8 cellular contexts compared by ENCODE assay signal in genomic region chr20:19992996-19993908, GRCh38. TPM values are rescaled to one million over a fixed set of nuclear protein-coding genes. Genes with fewer than 3 reads are reported as not detected.
DNase-seq lines count a peak whose midpoint lies in the region; ATAC-seq, FAIRE-seq and TF ChIP-seq lines count a peak whose summit lies in the region.

No MANE protein-coding gene starts in this region.

- H3K4me3 ChIP-seq in brain microvascular endothelial cell (ENCODE audit: low read depth, low read length) (peak overlapping the region; percentile 24), kidney (ENCODE audit: low read length in 2 of 2) (no peak overlapping the region), suprapubic skin (no peak overlapping the region)
- H3K4me3 ChIP-seq in effector memory CD4-positive, alpha-beta T cell (ENCODE audit: insufficient read depth, low read depth, low read length, poor library complexity, severe bottlenecking), result no peak overlapping the region

- intact Hi-C loops in kidney (cut with DNase I), result loop anchor here (10.0 kb wide), 2 partner anchors 208 to 298 kb away; no protein-coding TSS in a partner anchor
- intact Hi-C loops in activated CD4-positive, alpha-beta T cell treated with anti-CD3 and anti-CD28 coated beads, Interleukin-2, amount 10 ng/mL, durations not matched to agents 24 days and 14 days (cut with micrococcal nuclease), result no loop called here
- intact Hi-C loops in activated CD4-positive, alpha-beta T cell treated with anti-CD3 and anti-CD28 coated beads for 36 hours (cut with DNase I, micrococcal nuclease), result no loop called here

- TF ChIP-seq POLR2A in suprapubic skin (IDR thresholded peaks at IDR 0.05), result no peak

- H3K27ac Mint-ChIP-seq in activated CD4-positive, alpha-beta T cell treated with anti-CD3 and anti-CD28 coated beads, Interleukin-2, amount 10 ng/mL, durations not matched to agents 24 days and 14 days, result no peak overlapping the region
- H3K27ac Mint-ChIP-seq in activated CD4-positive, alpha-beta T cell treated with anti-CD3 and anti-CD28 coated beads for 36 hours, result no peak overlapping the region

- H3K36me3 ChIP-seq in brain microvascular endothelial cell (replicated peaks) (peaks cover 21% of the 10 kb centered on the region), kidney (ENCODE audit: control insufficient read depth in 1 of 2, insufficient read depth in 2 of 2, low read length in 2 of 2) (peaks cover 14 to 23% of the 10 kb centered on the region in 2 donors), suprapubic skin (peaks cover 25% of the 10 kb centered on the region)
- no peaks in the 10 kb centered on the region for H3K36me3 ChIP-seq in effector memory CD4-positive, alpha-beta T cell (ENCODE audit: control insufficient read depth, insufficient read depth, low read length)

- FAIRE-seq in kidney (lab: Jason Lieb, UNC), result no peak

- no peaks in the 10 kb centered on the region for H3K9me3 ChIP-seq in kidney (ENCODE audit: control insufficient read depth in 1 of 2, low read length in 2 of 2)
- H3K9me3 ChIP-seq in suprapubic skin, result no peaks in the 10 kb centered on the region
- H3K9me3 ChIP-seq in effector memory CD4-positive, alpha-beta T cell (ENCODE audit: control insufficient read depth, low read length), result no peaks in the 10 kb centered on the region

- peaks cover 4% of the 10 kb centered on the region for H3K27me3 Mint-ChIP-seq in activated CD4-positive, alpha-beta T cell treated with anti-CD3 and anti-CD28 coated beads, Interleukin-2, amount 10 ng/mL, durations not matched to agents 24 days and 14 days
- peaks cover 4% of the 10 kb centered on the region for H3K27me3 Mint-ChIP-seq in activated CD4-positive, alpha-beta T cell treated with anti-CD3 and anti-CD28 coated beads for 36 hours

- CTCF ChIA-PET in activated CD4-positive, alpha-beta T cell treated with anti-CD3 and anti-CD28 coated beads for 36 hours (lab: Charles Lee), result interaction anchor here (0.6 to 2.0 kb wide), 10 partner anchors 10 to 298 kb away, joined by 3 to 6 read pairs (median 4); no protein-coding TSS in a partner anchor

- no peak for TF ChIP-seq CTCF in brain microvascular endothelial cell (IDR thresholded peaks at IDR 0.05; ENCODE audit: low read depth, low read length, missing control alignments)
- TF ChIP-seq CTCF in kidney (IDR thresholded peaks at IDR 0.05; ENCODE audit: borderline replicate concordance, extremely low read depth, insufficient read depth), result no peak
- no peak for TF ChIP-seq CTCF in suprapubic skin (IDR thresholded peaks at IDR 0.05)

- TF ChIP-seq EP300 in suprapubic skin (IDR thresholded peaks at IDR 0.05), result no peak

- POLR2A ChIA-PET in activated CD4-positive, alpha-beta T cell treated with anti-CD3 and anti-CD28 coated beads for 36 hours (lab: Charles Lee), result no interaction called here

- H3K9ac ChIP-seq in kidney (ENCODE audit: low read length in 2 of 2), result peak overlapping the region in 1 of 2 donors; percentile 11

- H3K4me1 ChIP-seq in kidney (ENCODE audit: control insufficient read depth in 1 of 2, insufficient read depth in 1 of 2, low read depth in 1 of 2, low read length in 2 of 2) (peaks cover 23 to 45% of the 10 kb centered on the region in 2 donors), suprapubic skin (peaks cover 70% of the 10 kb centered on the region)
- no peaks in the 10 kb centered on the region for H3K4me1 ChIP-seq in effector memory CD4-positive, alpha-beta T cell (ENCODE audit: control insufficient read depth, insufficient read depth, low read length, poor library complexity, severe bottlenecking)

- no peaks in the 10 kb centered on the region for H3K4me1 Mint-ChIP-seq in activated CD4-positive, alpha-beta T cell treated with anti-CD3 and anti-CD28 coated beads, Interleukin-2, amount 10 ng/mL, durations not matched to agents 24 days and 14 days
- no peaks in the 10 kb centered on the region for H3K4me1 Mint-ChIP-seq in activated CD4-positive, alpha-beta T cell treated with anti-CD3 and anti-CD28 coated beads for 36 hours

- no peaks in the 10 kb centered on the region for H3K27me3 ChIP-seq in brain microvascular endothelial cell (replicated peaks)
- no peaks in the 10 kb centered on the region for H3K27me3 ChIP-seq in suprapubic skin
- no peaks in the 10 kb centered on the region for H3K27me3 ChIP-seq in effector memory CD4-positive, alpha-beta T cell (replicated peaks; ENCODE audit: control insufficient read depth, insufficient read depth, low read length, poor library complexity, severe bottlenecking)

- DNase-seq in HK-2 (ENCODE audit: unreplicated experiment) (peak; percentile 89), brain microvascular endothelial cell (peak; percentile 88), kidney (no peak), suprapubic skin (ENCODE audit: low spot score in 2 of 2) (no peak), COLO668 (lab: John Stamatoyannopoulos, UW; ENCODE audit: unreplicated experiment) (no peak)
- no peak for DNase-seq in effector memory CD4-positive, alpha-beta T cell
- no peak for DNase-seq in activated CD4-positive, alpha-beta T cell treated with anti-CD3 and anti-CD28 coated beads, Interleukin-2, amount 10 ng/mL, durations not matched to agents 24 days and 14 days
- no peak for DNase-seq in activated CD4-positive, alpha-beta T cell treated with anti-CD3 and anti-CD28 coated beads for 36 hours

- H3K27ac ChIP-seq in brain microvascular endothelial cell, result peak overlapping the region; percentile 95
- H3K27ac ChIP-seq in kidney (ENCODE audit: low read depth in 2 of 2, low read length in 2 of 2), result peak overlapping the region; percentile 34 to 59
- H3K27ac ChIP-seq in suprapubic skin, result peak overlapping the region; percentile 83
- no peak overlapping the region for H3K27ac ChIP-seq in effector memory CD4-positive, alpha-beta T cell (ENCODE audit: insufficient read depth, low read length, poor library complexity, severe bottlenecking)

- no peak overlapping the region for H3K4me3 Mint-ChIP-seq in activated CD4-positive, alpha-beta T cell treated with anti-CD3 and anti-CD28 coated beads, Interleukin-2, amount 10 ng/mL, durations not matched to agents 24 days and 14 days
- no peak overlapping the region for H3K4me3 Mint-ChIP-seq in activated CD4-positive, alpha-beta T cell treated with anti-CD3 and anti-CD28 coated beads for 36 hours

- H3K9me3 Mint-ChIP-seq in activated CD4-positive, alpha-beta T cell treated with anti-CD3 and anti-CD28 coated beads, Interleukin-2, amount 10 ng/mL, durations not matched to agents 24 days and 14 days, result no peaks in the 10 kb centered on the region
- no peaks in the 10 kb centered on the region for H3K9me3 Mint-ChIP-seq in activated CD4-positive, alpha-beta T cell treated with anti-CD3 and anti-CD28 coated beads for 36 hours (ENCODE audit: low read depth)

- in situ Hi-C loops in brain microvascular endothelial cell (cut with HindIII; ENCODE audit: low pct_ligation_motif_present, low sequenced_read_pairs), result loop anchor here (25.0 kb wide), 1 partner anchor 306 kb away; no protein-coding TSS in a partner anchor

- no peaks in the 10 kb centered on the region for H3K36me3 Mint-ChIP-seq in activated CD4-positive, alpha-beta T cell treated with anti-CD3 and anti-CD28 coated beads, Interleukin-2, amount 10 ng/mL, durations not matched to agents 24 days and 14 days (ENCODE audit: low read depth)
- H3K36me3 Mint-ChIP-seq in activated CD4-positive, alpha-beta T cell treated with anti-CD3 and anti-CD28 coated beads for 36 hours (ENCODE audit: low read depth), result no peaks in the 10 kb centered on the region

- no peak for ATAC-seq in activated CD4-positive, alpha-beta T cell treated with anti-CD3 and anti-CD28 coated beads for 36 hours

- 18% methylated on average over 14 of the region's 14 CpGs for WGBS in suprapubic skin

RNA-seq across cellular contexts. Expression of gene NAA20, which starts 23.9 kb away (rescaled TPM):
- total RNA-seq in kidney, result 72.8 TPM
- polyA plus RNA-seq in kidney (ENCODE audit: insufficient read depth, low read depth, low replicate concordance), result 104 TPM
- total RNA-seq in suprapubic skin, result 10 to 100 TPM; 20.4 to 38.1 (median 36.5) TPM
- 85.4 and 96.4 TPM in 2 replicates for total RNA-seq in activated CD4-positive, alpha-beta T cell treated with anti-CD3 and anti-CD28 coated beads, Interleukin-2, amount 10 ng/mL, durations not matched to agents 24 days and 14 days
- total RNA-seq in activated CD4-positive, alpha-beta T cell treated with anti-CD3 and anti-CD28 coated beads for 36 hours, result 10 to 100 TPM; 58.6 to 88.7 TPM

RNA-seq across cellular contexts. Expression of gene CRNKL1, which starts 59.0 kb away (rescaled TPM):
- total RNA-seq in kidney, result 20.8 TPM
- polyA plus RNA-seq in kidney (ENCODE audit: insufficient read depth, low read depth, low replicate concordance), result 18.3 TPM
- 10 to 100 TPM; 13.6 to 19.4 (median 16.7) TPM for total RNA-seq in suprapubic skin
- total RNA-seq in activated CD4-positive, alpha-beta T cell treated with anti-CD3 and anti-CD28 coated beads, Interleukin-2, amount 10 ng/mL, durations not matched to agents 24 days and 14 days, result 22.7 and 25.1 TPM in 2 replicates
- 10 to 100 TPM; 19.9 to 22.2 TPM for total RNA-seq in activated CD4-positive, alpha-beta T cell treated with anti-CD3 and anti-CD28 coated beads for 36 hours

RNA-seq across cellular contexts. Expression of gene CFAP61, which starts 59.1 kb away (rescaled TPM):
- total RNA-seq in kidney (2.6 TPM), suprapubic skin (under 1 TPM; 0.18 to 0.80 (median 0.57) TPM)
- 0.58 TPM for polyA plus RNA-seq in kidney (ENCODE audit: insufficient read depth, low read depth, low replicate concordance)
- total RNA-seq in activated CD4-positive, alpha-beta T cell treated with anti-CD3 and anti-CD28 coated beads, Interleukin-2, amount 10 ng/mL, durations not matched to agents 24 days and 14 days, result not detected in 2 replicates
- under 1 TPM; 0.39 to 0.51 TPM for total RNA-seq in activated CD4-positive, alpha-beta T cell treated with anti-CD3 and anti-CD28 coated beads for 36 hours

Comparison
In these comparisons a context has a peak if more than half of its experiments do, and no peak if none do; other contexts are left out.
1. DNase-seq: peak in HK-2 (single experiment) and brain microvascular endothelial cell (single experiment); none in kidney (single experiment), suprapubic skin (0 of 2), effector memory CD4-positive, alpha-beta T cell (0 of 3), activated CD4-positive, alpha-beta T cell treated with anti-CD3 and anti-CD28 coated beads, Interleukin-2, amount 10 ng/mL, durations not matched to agents 24 days and 14 days (single experiment), activated CD4-positive, alpha-beta T cell treated with anti-CD3 and anti-CD28 coated beads for 36 hours (single experiment) and COLO668 (single experiment).